1 cellular context compared by ENCODE assay signal in genomic region chr10:78641693-78642092, GRCh38.
TF ChIP-seq lines count a peak whose summit lies in the region.

No MANE protein-coding gene starts in this region.

TF ChIP-seq in HepG2, 621 proteins besides CTCF, POLR2A, EP300 and RAD21 (continued from another document):
- TF ChIP-seq, protein P1, sequence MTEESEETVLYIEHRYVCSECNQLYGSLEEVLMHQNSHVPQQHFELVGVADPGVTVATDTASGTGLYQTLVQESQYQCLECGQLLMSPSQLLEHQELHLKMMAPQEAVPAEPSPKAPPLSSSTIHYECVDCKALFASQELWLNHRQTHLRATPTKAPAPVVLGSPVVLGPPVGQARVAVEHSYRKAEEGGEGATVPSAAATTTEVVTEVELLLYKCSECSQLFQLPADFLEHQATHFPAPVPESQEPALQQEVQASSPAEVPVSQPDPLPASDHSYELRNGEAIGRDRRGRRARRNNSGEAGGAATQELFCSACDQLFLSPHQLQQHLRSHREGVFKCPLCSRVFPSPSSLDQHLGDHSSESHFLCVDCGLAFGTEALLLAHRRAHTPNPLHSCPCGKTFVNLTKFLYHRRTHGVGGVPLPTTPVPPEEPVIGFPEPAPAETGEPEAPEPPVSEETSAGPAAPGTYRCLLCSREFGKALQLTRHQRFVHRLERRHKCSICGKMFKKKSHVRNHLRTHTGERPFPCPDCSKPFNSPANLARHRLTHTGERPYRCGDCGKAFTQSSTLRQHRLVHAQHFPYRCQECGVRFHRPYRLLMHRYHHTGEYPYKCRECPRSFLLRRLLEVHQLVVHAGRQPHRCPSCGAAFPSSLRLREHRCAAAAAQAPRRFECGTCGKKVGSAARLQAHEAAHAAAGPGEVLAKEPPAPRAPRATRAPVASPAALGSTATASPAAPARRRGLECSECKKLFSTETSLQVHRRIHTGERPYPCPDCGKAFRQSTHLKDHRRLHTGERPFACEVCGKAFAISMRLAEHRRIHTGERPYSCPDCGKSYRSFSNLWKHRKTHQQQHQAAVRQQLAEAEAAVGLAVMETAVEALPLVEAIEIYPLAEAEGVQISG (CRISPR knock-in tag; IDR thresholded peaks at IDR 0.05), result peak; percentile 30; the same call in 1 of the 2 replicates
- TF ChIP-seq KAT2B (IDR thresholded peaks at IDR 0.05; ENCODE audit: borderline replicate concordance, low read depth, low read length), result peak; percentile 85
- TF ChIP-seq ZNF142 (CRISPR knock-in tag; IDR thresholded peaks at IDR 0.05), result no peak
- TF ChIP-seq RBFOX2 (IDR thresholded peaks at IDR 0.05; ENCODE audit: low read depth, low read length), result no peak
- TF ChIP-seq FOXJ3 (CRISPR knock-in tag; IDR thresholded peaks at IDR 0.05; ENCODE audit: borderline replicate concordance), result peak; percentile 20; the same call in 1 of the 2 replicates
- TF ChIP-seq ONECUT2 (CRISPR knock-in tag; IDR thresholded peaks at IDR 0.05), result peak; percentile 71
- 0 out of 2 replicates have a peak, but pooled peaks have one; percentile 33 for TF ChIP-seq CHD4 (IDR thresholded peaks at IDR 0.05; ENCODE audit: borderline replicate concordance, low read length)
- peak; percentile 72; the same call in 1 of the 2 replicates for TF ChIP-seq RFX5 (IDR thresholded peaks at IDR 0.05; ENCODE audit: low read depth, low read length)
- TF ChIP-seq HNF4A (CRISPR knock-in tag; IDR thresholded peaks at IDR 0.05), result peak; percentile 73
- 0 out of 2 replicates have a peak, but pooled peaks have one; percentile 21 for TF ChIP-seq MAX (IDR thresholded peaks at IDR 0.05)
- 0 out of 2 replicates have a peak, but pooled peaks have one; percentile 27 for TF ChIP-seq PBX2 (CRISPR knock-in tag; IDR thresholded peaks at IDR 0.05)
- TF ChIP-seq ZNF292 (CRISPR knock-in tag; IDR thresholded peaks at IDR 0.05; ENCODE audit: borderline replicate concordance, low read depth), result peak; percentile 46; the same call in 1 of the 2 replicates
- peak; percentile 52; the same call in 1 of the 2 replicates for TF ChIP-seq SALL1 (CRISPR knock-in tag; IDR thresholded peaks at IDR 0.05)
- no peak for TF ChIP-seq ZNF674 (CRISPR knock-in tag; IDR thresholded peaks at IDR 0.05; ENCODE audit: low read depth)
- TF ChIP-seq, protein P2, sequence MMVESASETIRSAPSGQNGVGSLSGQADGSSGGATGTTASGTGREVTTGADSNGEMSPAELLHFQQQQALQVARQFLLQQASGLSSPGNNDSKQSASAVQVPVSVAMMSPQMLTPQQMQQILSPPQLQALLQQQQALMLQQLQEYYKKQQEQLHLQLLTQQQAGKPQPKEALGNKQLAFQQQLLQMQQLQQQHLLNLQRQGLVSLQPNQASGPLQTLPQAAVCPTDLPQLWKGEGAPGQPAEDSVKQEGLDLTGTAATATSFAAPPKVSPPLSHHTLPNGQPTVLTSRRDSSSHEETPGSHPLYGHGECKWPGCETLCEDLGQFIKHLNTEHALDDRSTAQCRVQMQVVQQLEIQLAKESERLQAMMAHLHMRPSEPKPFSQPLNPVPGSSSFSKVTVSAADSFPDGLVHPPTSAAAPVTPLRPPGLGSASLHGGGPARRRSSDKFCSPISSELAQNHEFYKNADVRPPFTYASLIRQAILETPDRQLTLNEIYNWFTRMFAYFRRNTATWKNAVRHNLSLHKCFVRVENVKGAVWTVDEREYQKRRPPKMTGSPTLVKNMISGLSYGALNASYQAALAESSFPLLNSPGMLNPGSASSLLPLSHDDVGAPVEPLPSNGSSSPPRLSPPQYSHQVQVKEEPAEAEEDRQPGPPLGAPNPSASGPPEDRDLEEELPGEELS (CRISPR knock-in tag; IDR thresholded peaks at IDR 0.05), result peak; percentile 48; the same call in 1 of the 2 replicates
- peak; percentile 11; the same call in 1 of the 2 replicates for TF ChIP-seq MED1 (CRISPR knock-in tag; IDR thresholded peaks at IDR 0.05)
- TF ChIP-seq, protein P3, sequence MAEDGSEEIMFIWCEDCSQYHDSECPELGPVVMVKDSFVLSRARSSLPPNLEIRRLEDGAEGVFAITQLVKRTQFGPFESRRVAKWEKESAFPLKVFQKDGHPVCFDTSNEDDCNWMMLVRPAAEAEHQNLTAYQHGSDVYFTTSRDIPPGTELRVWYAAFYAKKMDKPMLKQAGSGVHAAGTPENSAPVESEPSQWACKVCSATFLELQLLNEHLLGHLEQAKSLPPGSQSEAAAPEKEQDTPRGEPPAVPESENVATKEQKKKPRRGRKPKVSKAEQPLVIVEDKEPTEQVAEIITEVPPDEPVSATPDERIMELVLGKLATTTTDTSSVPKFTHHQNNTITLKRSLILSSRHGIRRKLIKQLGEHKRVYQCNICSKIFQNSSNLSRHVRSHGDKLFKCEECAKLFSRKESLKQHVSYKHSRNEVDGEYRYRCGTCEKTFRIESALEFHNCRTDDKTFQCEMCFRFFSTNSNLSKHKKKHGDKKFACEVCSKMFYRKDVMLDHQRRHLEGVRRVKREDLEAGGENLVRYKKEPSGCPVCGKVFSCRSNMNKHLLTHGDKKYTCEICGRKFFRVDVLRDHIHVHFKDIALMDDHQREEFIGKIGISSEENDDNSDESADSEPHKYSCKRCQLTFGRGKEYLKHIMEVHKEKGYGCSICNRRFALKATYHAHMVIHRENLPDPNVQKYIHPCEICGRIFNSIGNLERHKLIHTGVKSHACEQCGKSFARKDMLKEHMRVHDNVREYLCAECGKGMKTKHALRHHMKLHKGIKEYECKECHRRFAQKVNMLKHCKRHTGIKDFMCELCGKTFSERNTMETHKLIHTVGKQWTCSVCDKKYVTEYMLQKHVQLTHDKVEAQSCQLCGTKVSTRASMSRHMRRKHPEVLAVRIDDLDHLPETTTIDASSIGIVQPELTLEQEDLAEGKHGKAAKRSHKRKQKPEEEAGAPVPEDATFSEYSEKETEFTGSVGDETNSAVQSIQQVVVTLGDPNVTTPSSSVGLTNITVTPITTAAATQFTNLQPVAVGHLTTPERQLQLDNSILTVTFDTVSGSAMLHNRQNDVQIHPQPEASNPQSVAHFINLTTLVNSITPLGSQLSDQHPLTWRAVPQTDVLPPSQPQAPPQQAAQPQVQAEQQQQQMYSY (CRISPR knock-in tag; IDR thresholded peaks at IDR 0.05), result no peak
- TF ChIP-seq, protein P4, sequence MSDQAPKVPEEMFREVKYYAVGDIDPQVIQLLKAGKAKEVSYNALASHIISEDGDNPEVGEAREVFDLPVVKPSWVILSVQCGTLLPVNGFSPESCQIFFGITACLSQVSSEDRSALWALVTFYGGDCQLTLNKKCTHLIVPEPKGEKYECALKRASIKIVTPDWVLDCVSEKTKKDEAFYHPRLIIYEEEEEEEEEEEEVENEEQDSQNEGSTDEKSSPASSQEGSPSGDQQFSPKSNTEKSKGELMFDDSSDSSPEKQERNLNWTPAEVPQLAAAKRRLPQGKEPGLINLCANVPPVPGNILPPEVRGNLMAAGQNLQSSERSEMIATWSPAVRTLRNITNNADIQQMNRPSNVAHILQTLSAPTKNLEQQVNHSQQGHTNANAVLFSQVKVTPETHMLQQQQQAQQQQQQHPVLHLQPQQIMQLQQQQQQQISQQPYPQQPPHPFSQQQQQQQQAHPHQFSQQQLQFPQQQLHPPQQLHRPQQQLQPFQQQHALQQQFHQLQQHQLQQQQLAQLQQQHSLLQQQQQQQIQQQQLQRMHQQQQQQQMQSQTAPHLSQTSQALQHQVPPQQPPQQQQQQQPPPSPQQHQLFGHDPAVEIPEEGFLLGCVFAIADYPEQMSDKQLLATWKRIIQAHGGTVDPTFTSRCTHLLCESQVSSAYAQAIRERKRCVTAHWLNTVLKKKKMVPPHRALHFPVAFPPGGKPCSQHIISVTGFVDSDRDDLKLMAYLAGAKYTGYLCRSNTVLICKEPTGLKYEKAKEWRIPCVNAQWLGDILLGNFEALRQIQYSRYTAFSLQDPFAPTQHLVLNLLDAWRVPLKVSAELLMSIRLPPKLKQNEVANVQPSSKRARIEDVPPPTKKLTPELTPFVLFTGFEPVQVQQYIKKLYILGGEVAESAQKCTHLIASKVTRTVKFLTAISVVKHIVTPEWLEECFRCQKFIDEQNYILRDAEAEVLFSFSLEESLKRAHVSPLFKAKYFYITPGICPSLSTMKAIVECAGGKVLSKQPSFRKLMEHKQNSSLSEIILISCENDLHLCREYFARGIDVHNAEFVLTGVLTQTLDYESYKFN (CRISPR knock-in tag; conservative IDR thresholded peaks at IDR 0.05), result peak; percentile 68; the same call in 1 of the 2 replicates
- TF ChIP-seq ARID5B (CRISPR knock-in tag; IDR thresholded peaks at IDR 0.05), result peak; percentile 36; the same call in 1 of the 2 replicates
- no peak for TF ChIP-seq HOXA3 (CRISPR knock-in tag; IDR thresholded peaks at IDR 0.05)
- no peak for TF ChIP-seq KLF6 (CRISPR knock-in tag; IDR thresholded peaks at IDR 0.05)
- no peak for TF ChIP-seq ZNF784 (CRISPR knock-in tag; IDR thresholded peaks at IDR 0.05; ENCODE audit: borderline replicate concordance)
- TF ChIP-seq GATA4 (IDR thresholded peaks at IDR 0.05; ENCODE audit: borderline replicate concordance, low read depth), result no peak
- TF ChIP-seq LCORL (IDR thresholded peaks at IDR 0.05), result no peak
- TF ChIP-seq LCORL (CRISPR knock-in tag; IDR thresholded peaks at IDR 0.05), result peak; percentile 25; the same call in 1 of the 2 replicates
TF ChIP-seq in HepG2: peak in this region for 21.
